Comparison of ENCODE assay signal across 8 cellular contexts in genomic region chr1:58782308-58783089, GRCh38. TPM values are rescaled to one million over a fixed set of nuclear protein-coding genes. Genes with fewer than 3 reads are reported as not detected.
DNase-seq lines count a peak whose midpoint lies in the region; ATAC-seq and TF ChIP-seq lines count a peak whose summit lies in the region.

No MANE protein-coding gene starts in this region.

- peak overlapping the region; percentile 81 to 99 (median 94) for H3K4me2 ChIP-seq in BLaER1 treated with 17β-estradiol and CSF1 and Interleukin-3, amounts not matched to agents 10 nM and 100 nM

- peaks cover 23 to 45% (median 39%) of the 10 kb centered on the region in 11 experiments; a peak in 19 of 22 replicates for H4K20me1 ChIP-seq in BLaER1 treated with 17β-estradiol and CSF1 and Interleukin-3, amounts not matched to agents 10 nM and 100 nM

- no peak for TF ChIP-seq CTCF in epithelial cell of esophagus (IDR thresholded peaks at IDR 0.05; ENCODE audit: insufficient read depth, low read depth, low read length, missing control alignments)

- H3K9ac ChIP-seq in BLaER1 treated with 17β-estradiol and CSF1 and Interleukin-3, amounts not matched to agents 10 nM and 100 nM: peak overlapping the region; percentile 90 to 100 (median 96)

- peaks cover 0 to 5% (median 0%) of the 10 kb centered on the region in 11 experiments; a peak in 4 of 22 replicates for H3K27me3 ChIP-seq in BLaER1 treated with 17β-estradiol and CSF1 and Interleukin-3, amounts not matched to agents 10 nM and 100 nM

- peak overlapping the region; percentile 77 to 99 (median 90) for H3K4me3 ChIP-seq in BLaER1 treated with 17β-estradiol and CSF1 and Interleukin-3, amounts not matched to agents 10 nM and 100 nM
- peak overlapping the region; percentile 91 for H3K4me3 ChIP-seq in epithelial cell of esophagus (ENCODE audit: low read length)

- ATAC-seq in GM21529 (IDR thresholded peaks at IDR 0.05; ENCODE audit: unreplicated experiment) (peak; percentile 18), HG03442 (IDR thresholded peaks at IDR 0.05; ENCODE audit: unreplicated experiment) (no peak)

- DNase-seq in NCI-H526 (lab: John Stamatoyannopoulos, UW) (peak; percentile 66 to 85), activated T-cell treated with anti-CD3 and anti-CD28 coated beads for 1 hour (ENCODE audit: low read depth) (peak; percentile 26), epithelial cell of esophagus (ENCODE audit: low read depth) (peak; percentile 34), mucosa of gallbladder (ENCODE audit: low spot score) (peak; percentile 53)
- peak; percentile 71 for DNase-seq in stimulated activated CD8-positive, alpha-beta memory T cell treated with anti-CD3 and anti-CD28 coated beads, Interleukin-4, amount 100 ng/mL, for 48 hours

- peak overlapping the region; percentile 91 to 100 (median 97) for H3K27ac ChIP-seq in BLaER1 treated with 17β-estradiol and CSF1 and Interleukin-3, amounts not matched to agents 10 nM and 100 nM

- H3K9me3 ChIP-seq in BLaER1 treated with 17β-estradiol and CSF1 and Interleukin-3, amounts not matched to agents 10 nM and 100 nM (replicated peaks in 1 of 11): no peaks in the 10 kb centered on the region

- H3K36me3 ChIP-seq in BLaER1 treated with 17β-estradiol and CSF1 and Interleukin-3, amounts not matched to agents 10 nM and 100 nM: peaks cover 0 to 25% (median 0%) of the 10 kb centered on the region in 11 experiments; a peak in 7 of 22 replicates

- H3K4me1 ChIP-seq in BLaER1 treated with 17β-estradiol and CSF1 and Interleukin-3, amounts not matched to agents 10 nM and 100 nM: peaks cover 19 to 35% (median 22%) of the 10 kb centered on the region in 10 experiments

RNA-seq across cellular contexts. Expression of gene JUN, which starts 1.3 kb away (rescaled TPM):
- 135 TPM for total RNA-seq in mucosa of gallbladder
